In genomic region chr1:210291786-210292275, GRCh38 we compare ENCODE assay signal across 10 cellular contexts. TPM values are rescaled to one million over a fixed set of nuclear protein-coding genes. Genes with fewer than 3 reads are reported as not detected.
DNase-seq lines count a peak whose midpoint lies in the region; ATAC-seq and TF ChIP-seq lines count a peak whose summit lies in the region.
"Had no signal": no experiment of that assay in that cellular context is flagged by ENCODE, and none has a peak within 500 bp of the region (broad histone marks: within the 10 kb centered on the region; RNA-seq: fewer than 3 reads in every experiment).

No MANE protein-coding gene starts in this region.

- H3K4me3 ChIP-seq in SJCRH30, result peak overlapping the region; percentile 58
- no peak overlapping the region for H3K4me3 ChIP-seq in fibroblast of pulmonary artery (replicated peaks; ENCODE audit: low read depth, low read length)
- peak overlapping the region; percentile 42 for H3K4me3 ChIP-seq in ovary
- H3K4me3 ChIP-seq in CD4-positive, alpha-beta memory T cell (ENCODE audit: low read length in 2 of 2), result no peak overlapping the region

- H3K27ac ChIP-seq in SJCRH30 (peak overlapping the region; percentile 49), ovary (peak overlapping the region; percentile 68 to 86)
- no peak overlapping the region for H3K27ac ChIP-seq in CD4-positive, alpha-beta memory T cell (ENCODE audit: low read depth, low read length)

- ATAC-seq in GM21786 (IDR thresholded peaks at IDR 0.05; ENCODE audit: unreplicated experiment), result no peak

- TF ChIP-seq EP300 in ovary (IDR thresholded peaks at IDR 0.05), result no peak

- TF ChIP-seq POLR2A in ovary (IDR thresholded peaks at IDR 0.05), result no peak

- no peak overlapping the region for H3K27ac Mint-ChIP-seq in CD4-positive, alpha-beta memory T cell
- H3K27ac Mint-ChIP-seq: dendritic cell treated with granulocyte-macrophage colony-stimulating factor and Interleukin-4, amounts not matched to agents 40 ng/mL and 50 ng/mL, for 4 days had no signal

- intact Hi-C loops in ovary (cut with DNase I), result loop anchor here in 1 of 4 donors (10.0 kb wide), 1 partner anchor 427 kb away; no protein-coding TSS in a partner anchor
- intact Hi-C loops in CD4-positive, alpha-beta memory T cell (cut with micrococcal nuclease), result no loop called here

- H3K9me3 Mint-ChIP-seq in CD4-positive, alpha-beta memory T cell, result no peaks in the 10 kb centered on the region
- H3K9me3 Mint-ChIP-seq: dendritic cell treated with granulocyte-macrophage colony-stimulating factor and Interleukin-4, amounts not matched to agents 40 ng/mL and 50 ng/mL, for 4 days had no signal

- DNase-seq in AG20443 (ENCODE audit: low spot score), result peak; percentile 74
- no peak for DNase-seq in SJCRH30
- DNase-seq in fibroblast of pulmonary artery (ENCODE audit: low read depth), result peak; percentile 17
- peak in 1 of 5 donors; percentile 33 for DNase-seq in ovary
- no peak for DNase-seq in T-helper 2 cell
- DNase-seq in NCI-H1694 (lab: John Stamatoyannopoulos, UW), result no peak
- no peak for DNase-seq in CD4-positive, alpha-beta memory T cell
- DNase-seq: NCI-H1436 treated with DMSO at 0.1 percent for 48 hours had no signal

- CTCF ChIA-PET in CD4-positive, alpha-beta memory T cell (lab: Charles Lee; ENCODE audit: partially characterized antibody), result interaction anchor here (1.0 to 1.6 kb wide), 3 partner anchors 10 to 19 kb away, joined by 3 to 5 read pairs (median 3); no protein-coding TSS in a partner anchor

- 33 to 45% (median 39%) methylated on average over 11 of the region's 11 CpGs for WGBS in ovary, 3 donors

- H3K27me3 Mint-ChIP-seq in CD4-positive, alpha-beta memory T cell, result peaks cover 37 to 55% of the 10 kb centered on the region in 2 donors

- H3K27me3 ChIP-seq in SJCRH30 (peaks cover 4% of the 10 kb centered on the region; the same call in 1 of the 2 replicates), ovary (no peaks in the 10 kb centered on the region)
- H3K27me3 ChIP-seq in CD4-positive, alpha-beta memory T cell (ENCODE audit: insufficient read depth, low read length), result peaks cover 19% of the 10 kb centered on the region

- H3K4me1 Mint-ChIP-seq in CD4-positive, alpha-beta memory T cell, result peaks cover 0 to 9% (median 4%) of the 10 kb centered on the region in 4 donors

- TF ChIP-seq CTCF in fibroblast of pulmonary artery (IDR thresholded peaks at IDR 0.05; ENCODE audit: low read length, missing control alignments), result no peak
- no peak for TF ChIP-seq CTCF in ovary (IDR thresholded peaks at IDR 0.05)

- peak overlapping the region in 3 of 8 donors; percentile 28 to 50 (median 34) for H3K4me3 Mint-ChIP-seq in CD4-positive, alpha-beta memory T cell
- H3K4me3 Mint-ChIP-seq: dendritic cell treated with granulocyte-macrophage colony-stimulating factor and Interleukin-4, amounts not matched to agents 40 ng/mL and 50 ng/mL, for 4 days had no signal

- no peaks in the 10 kb centered on the region for H3K36me3 Mint-ChIP-seq in CD4-positive, alpha-beta memory T cell

- H3K36me3 ChIP-seq in SJCRH30 (no peaks in the 10 kb centered on the region), ovary (no peaks in the 10 kb centered on the region)
- no peaks in the 10 kb centered on the region for H3K36me3 ChIP-seq in CD4-positive, alpha-beta memory T cell (ENCODE audit: insufficient read depth, low read length)

- H3K4me1 ChIP-seq in SJCRH30 (peaks cover 14% of the 10 kb centered on the region), ovary (ENCODE audit: insufficient read depth) (peaks cover 8% of the 10 kb centered on the region)
- peaks cover 4% of the 10 kb centered on the region for H3K4me1 ChIP-seq in CD4-positive, alpha-beta memory T cell (ENCODE audit: insufficient read depth, low read length)

- POLR2A ChIA-PET in CD4-positive, alpha-beta memory T cell (lab: Charles Lee; ENCODE audit: partially characterized antibody), result interaction anchor here (1.0 kb wide), 1 partner anchor 49 kb away, joined by 4 read pairs; no protein-coding TSS in a partner anchor

- H3K9me3 ChIP-seq in SJCRH30 (replicated peaks) (no peaks in the 10 kb centered on the region), ovary (no peaks in the 10 kb centered on the region)
- H3K9me3 ChIP-seq in CD4-positive, alpha-beta memory T cell (ENCODE audit: control insufficient read depth in 1 of 2, low read length in 2 of 2), result no peaks in the 10 kb centered on the region

RNA-seq across cellular contexts. Expression of gene HHAT, which starts 36.9 kb away (rescaled TPM):
- 5.0 and 5.1 TPM in 2 replicates for total RNA-seq in SJCRH30 (2014; rRNA removed; shearing (Covaris generic))
- total RNA-seq in ovary, result 1 to 10 TPM; 2.8 to 9.9 (median 4.1) TPM
- polyA plus RNA-seq in ovary, result 10 to 100 TPM in 1 of 2 donors, 1 to 10 TPM in 1; 2.1 to 10.5 TPM
- total RNA-seq in CD4-positive, alpha-beta memory T cell, result 1 to 10 TPM; 6.5 to 6.8 TPM
- polyA plus RNA-seq in CD4-positive, alpha-beta memory T cell, result 1 to 10 TPM; 4.3 to 5.2 TPM

RNA-seq across cellular contexts. Expression of gene SERTAD4, which starts 59.2 kb away (rescaled TPM):
- total RNA-seq in SJCRH30 (2014; rRNA removed; shearing (Covaris generic)), result 0.20 and 0.30 TPM in 2 replicates
- 1 to 10 TPM; 1.8 to 4.2 (median 2.1) TPM for total RNA-seq in ovary
- 1 to 10 TPM; 2.1 to 6.5 TPM for polyA plus RNA-seq in ovary
- not detected for total RNA-seq in CD4-positive, alpha-beta memory T cell
- polyA plus RNA-seq in CD4-positive, alpha-beta memory T cell, result not detected

Comparison
In these comparisons a context has a peak if more than half of its experiments do, and no peak if none do; other contexts are left out.
1. DNase-seq: peak in AG20443 (single experiment) and fibroblast of pulmonary artery (single experiment); none in SJCRH30 (0 of 2), T-helper 2 cell (0 of 5), NCI-H1694 (single experiment) and CD4-positive, alpha-beta memory T cell (0 of 5).
2. H3K4me3 ChIP-seq: peak in SJCRH30 (single experiment) and ovary (single experiment); none in fibroblast of pulmonary artery (single experiment) and CD4-positive, alpha-beta memory T cell (0 of 2).